Comparison of ENCODE assay signal across 1 cellular context in genomic region chr17:4658478-4659305, GRCh38.
A peak's percentile ranks its signal among the peaks of the same experiment; 100 is the strongest.
TF ChIP-seq lines count a peak whose summit lies in the region.

No MANE protein-coding gene starts in this region.

TF ChIP-seq in K562, 482 proteins besides CTCF, POLR2A, EP300 and RAD21 (continued from another document and continues in another):
- no peak for TF ChIP-seq ZNF23 (CRISPR knock-in tag; IDR thresholded peaks at IDR 0.05)
- TF ChIP-seq ZNF274 (IDR thresholded peaks at IDR 0.05; ENCODE audit: borderline replicate concordance, low read depth, low read length) = no peak
- no peak for TF ChIP-seq MCM7 (IDR thresholded peaks at IDR 0.05)
- TF ChIP-seq SMAD1 (IDR thresholded peaks at IDR 0.05; ENCODE audit: low read depth, low read length, partially characterized antibody) = no peak
- TF ChIP-seq REST (CRISPR knock-in tag; IDR thresholded peaks at IDR 0.05; ENCODE audit: low read depth) = no peak
- no peak for TF ChIP-seq L3MBTL2 (IDR thresholded peaks at IDR 0.05)
- TF ChIP-seq ZNF586 (CRISPR knock-in tag; conservative IDR thresholded peaks at IDR 0.05) = no peak
- TF ChIP-seq CGGBP1 (CRISPR knock-in tag; IDR thresholded peaks at IDR 0.05) = no peak
- TF ChIP-seq AFF4 (CRISPR knock-in tag; IDR thresholded peaks at IDR 0.05) = no peak
- no peak for TF ChIP-seq STAT5B (CRISPR knock-in tag; IDR thresholded peaks at IDR 0.05)
- 0 out of 4 replicates have a peak, but pooled peaks of 1 of the 2 experiments have one; percentile 31 for TF ChIP-seq FOXK2 (conservative IDR thresholded peaks at IDR 0.05 in 1 of 2, IDR thresholded peaks at IDR 0.05 in 1 of 2; ENCODE audit: low read depth in 2 of 2)
- no peak for TF ChIP-seq CREBBP (IDR thresholded peaks at IDR 0.05; ENCODE audit: low read depth, low read length)
- TF ChIP-seq NEUROD1 (IDR thresholded peaks at IDR 0.05; ENCODE audit: borderline replicate concordance, low read depth, low read length, partially characterized antibody) = peak; percentile 21
- TF ChIP-seq HSF4 (CRISPR knock-in tag; IDR thresholded peaks at IDR 0.05; ENCODE audit: borderline replicate concordance) = no peak
- TF ChIP-seq TFAP4 (CRISPR knock-in tag; IDR thresholded peaks at IDR 0.05; ENCODE audit: borderline replicate concordance) = peak; percentile 33; the same call in 1 of the 2 replicates
- no peak for TF ChIP-seq ZNF589 (CRISPR knock-in tag; IDR thresholded peaks at IDR 0.05; ENCODE audit: low read depth)
- TF ChIP-seq POLR3A (IDR thresholded peaks at IDR 0.05; ENCODE audit: borderline replicate concordance, extremely low read depth, insufficient read depth, insufficient read length) = no peak
- 0 out of 2 replicates have a peak, but pooled peaks have one; percentile 42 for TF ChIP-seq GATAD2B (IDR thresholded peaks at IDR 0.05; ENCODE audit: borderline replicate concordance)
- TF ChIP-seq ZNF124 (CRISPR knock-in tag; IDR thresholded peaks at IDR 0.05) = no peak
- no peak for TF ChIP-seq HES1 (IDR thresholded peaks at IDR 0.05; ENCODE audit: low read depth)
- no peak for TF ChIP-seq ZBTB43 (CRISPR knock-in tag; IDR thresholded peaks at IDR 0.05)
- no peak for TF ChIP-seq PURB (CRISPR knock-in tag; IDR thresholded peaks at IDR 0.05; ENCODE audit: low read depth)
- no peak for TF ChIP-seq ZKSCAN3 (CRISPR knock-in tag; IDR thresholded peaks at IDR 0.05)
- no peak for TF ChIP-seq POLR2H (tag; IDR thresholded peaks at IDR 0.05; ENCODE audit: low read depth)
- no peak for TF ChIP-seq ZFX (CRISPR knock-in tag; IDR thresholded peaks at IDR 0.05)
- no peak for TF ChIP-seq ZNF780A (CRISPR knock-in tag; IDR thresholded peaks at IDR 0.05)
- TF ChIP-seq RCOR1 (IDR thresholded peaks at IDR 0.05; ENCODE audit: borderline replicate concordance in 1 of 2, low read depth in 2 of 2, low read length in 2 of 2) = peak in 1 of 2 experiments; percentile 65; a peak in 2 of 4 replicates
- TF ChIP-seq NR4A1 (CRISPR knock-in tag; IDR thresholded peaks at IDR 0.05) = no peak
- no peak for TF ChIP-seq NR4A1 (tag; IDR thresholded peaks at IDR 0.05)
- TF ChIP-seq ZBTB49 (CRISPR knock-in tag; IDR thresholded peaks at IDR 0.05; ENCODE audit: borderline replicate concordance) = no peak
- no peak for TF ChIP-seq HOMEZ (CRISPR knock-in tag; IDR thresholded peaks at IDR 0.05)
- no peak for TF ChIP-seq CEBPG (CRISPR knock-in tag; IDR thresholded peaks at IDR 0.05)
- peak; percentile 52 to 71 for TF ChIP-seq CEBPG (tag; conservative IDR thresholded peaks at IDR 0.05 in 1 of 2, IDR thresholded peaks at IDR 0.05 in 1 of 2)
- TF ChIP-seq ZNF263 (CRISPR knock-in tag; IDR thresholded peaks at IDR 0.05; ENCODE audit: borderline replicate concordance) = no peak
- no peak for TF ChIP-seq FOXP1 (CRISPR knock-in tag; IDR thresholded peaks at IDR 0.05)
- TF ChIP-seq SIRT6 (IDR thresholded peaks at IDR 0.05; ENCODE audit: low read depth, low read length) = no peak
- TF ChIP-seq HDAC2 (IDR thresholded peaks at IDR 0.05) = 0 out of 2 replicates have a peak, but pooled peaks have one; percentile 60
- no peak for TF ChIP-seq GTF2F1 (IDR thresholded peaks at IDR 0.05; ENCODE audit: low read depth, low read length)
- no peak for TF ChIP-seq ZNF121 (CRISPR knock-in tag; conservative IDR thresholded peaks at IDR 0.05)
- TF ChIP-seq DACH1 (IDR thresholded peaks at IDR 0.05; ENCODE audit: partially characterized antibody) = no peak
- TF ChIP-seq ZNF146 (CRISPR knock-in tag; IDR thresholded peaks at IDR 0.05; ENCODE audit: unreplicated experiment) = no peak
- TF ChIP-seq POLR2AphosphoS5 (IDR thresholded peaks at IDR 0.05; ENCODE audit: control insufficient read depth, insufficient read depth, low read depth, low read length) = no peak
- TF ChIP-seq TCF3 (CRISPR knock-in tag; IDR thresholded peaks at IDR 0.05) = peak; percentile 35
- no peak for TF ChIP-seq PHF21A (IDR thresholded peaks at IDR 0.05; ENCODE audit: borderline replicate concordance, low read depth)
- TF ChIP-seq CUX1 (CRISPR knock-in tag; IDR thresholded peaks at IDR 0.05) = no peak
- TF ChIP-seq TGIF2 (CRISPR knock-in tag; IDR thresholded peaks at IDR 0.05) = no peak
- TF ChIP-seq CBFA2T2 (conservative IDR thresholded peaks at IDR 0.05) = peak; percentile 22; the same call in 1 of the 2 replicates
